1 cellular context compared by ENCODE assay signal in genomic region chr15:70314652-70315051, GRCh38.
TF ChIP-seq lines count a peak whose summit lies in the region.

No MANE protein-coding gene starts in this region.

TF ChIP-seq in H1, 55 proteins besides CTCF, POLR2A, EP300 and RAD21 (continued from another document):
- TF ChIP-seq RXRA (IDR thresholded peaks at IDR 0.05; ENCODE audit: insufficient read depth, low read depth, low read length) (no peak), SRF (IDR thresholded peaks at IDR 0.05; ENCODE audit: low read depth, low read length) (no peak), SIN3A (conservative IDR thresholded peaks at IDR 0.05 in 1 of 2, IDR thresholded peaks at IDR 0.05 in 1 of 2; ENCODE audit: low read depth in 1 of 2, low read length in 2 of 2) (no peak), SP2 (IDR thresholded peaks at IDR 0.05; ENCODE audit: low read length) (no peak), HDAC2 (IDR thresholded peaks at IDR 0.05; ENCODE audit: borderline replicate concordance in 1 of 2, low read depth in 2 of 2, low read length in 2 of 2) (no peak), TEAD4 (IDR thresholded peaks at IDR 0.05; ENCODE audit: low read depth, low read length) (no peak), GABPA (IDR thresholded peaks at IDR 0.05; ENCODE audit: borderline replicate concordance, insufficient read depth, low read length) (no peak), SP4 (IDR thresholded peaks at IDR 0.05; ENCODE audit: low read length) (no peak), JUN (IDR thresholded peaks at IDR 0.05; ENCODE audit: low read depth, low read length) (no peak), CBX8 (IDR thresholded peaks at IDR 0.05; ENCODE audit: borderline replicate concordance, low read depth, low read length) (no peak), PHF8 (conservative IDR thresholded peaks at IDR 0.05; ENCODE audit: low read depth, low read length) (no peak)
